Comparison of ENCODE assay signal across 15 cellular contexts in the genomic region with DNA sequence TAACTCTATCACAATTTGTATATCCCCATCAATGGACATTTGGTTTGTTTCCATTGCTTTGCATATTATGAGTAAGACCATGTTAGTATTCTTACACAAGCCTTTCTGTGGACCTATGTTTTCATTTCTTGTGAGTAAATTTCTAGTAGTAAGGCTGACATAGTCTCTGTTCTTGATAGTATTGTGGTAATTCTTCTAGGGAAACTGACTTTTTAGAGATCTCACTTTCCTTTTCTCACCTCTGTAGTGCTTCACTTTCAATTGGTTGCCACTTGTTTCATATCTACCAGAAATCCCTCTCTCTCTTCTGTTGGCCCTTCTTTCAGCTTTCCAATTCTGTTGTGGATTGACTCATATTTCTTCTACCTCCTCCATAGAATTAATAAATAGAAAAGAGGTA. TPM values are rescaled to one million over a fixed set of nuclear protein-coding genes. Genes with fewer than 3 reads are reported as not detected.
DNase-seq lines count a peak whose midpoint lies in the region; ATAC-seq and TF ChIP-seq lines count a peak whose summit lies in the region.
"Had no signal": no experiment of that assay in that cellular context is flagged by ENCODE, and none has a peak within 500 bp of the region (broad histone marks: within the 10 kb centered on the region; RNA-seq: fewer than 3 reads in every experiment).

No MANE protein-coding gene starts in this region.

- ATAC-seq in GM21390 (IDR thresholded peaks at IDR 0.05; ENCODE audit: unreplicated experiment), result peak; percentile 96
- ATAC-seq in HG03342 (IDR thresholded peaks at IDR 0.05; ENCODE audit: unreplicated experiment), result peak; percentile 79
- no peak for ATAC-seq in naive thymus-derived CD4-positive, alpha-beta T cell
- ATAC-seq in upper lobe of right lung, result no peak

- no peaks in the 10 kb centered on the region for H3K36me3 ChIP-seq in naive thymus-derived CD4-positive, alpha-beta T cell (ENCODE audit: control insufficient read depth in 2 of 3, insufficient read depth in 3 of 3, low read length in 3 of 3)
- no peaks in the 10 kb centered on the region for H3K36me3 ChIP-seq in upper lobe of right lung

- peaks cover 13% of the 10 kb centered on the region for H3K9me3 Mint-ChIP-seq in activated T-cell treated with anti-CD3 and anti-CD28 coated beads, Interleukin-2, amount 50 U/mL, for 24 hours
- peaks cover 0 to 12% (median 1%) of the 10 kb centered on the region in 11 donors for H3K9me3 Mint-ChIP-seq in naive thymus-derived CD4-positive, alpha-beta T cell
- peaks cover 4% of the 10 kb centered on the region for H3K9me3 Mint-ChIP-seq in type B pancreatic cell

- POLR2A ChIA-PET in naive thymus-derived CD4-positive, alpha-beta T cell (lab: Charles Lee), result interaction anchor here (1.0 to 2.8 kb wide), 2 partner anchors 16 to 36 kb away, joined by 3 to 7 read pairs; no protein-coding TSS in a partner anchor

- no peak for DNase-seq in activated T-cell treated with anti-CD3 and anti-CD28 coated beads, Interleukin-2, amount 50 U/mL, for 24 hours
- DNase-seq in activated T-cell treated with anti-CD3 and anti-CD28 coated beads for 4 hours, result no peak
- DNase-seq in naive thymus-derived CD4-positive, alpha-beta T cell, result no peak
- no peak for DNase-seq in type B pancreatic cell (ENCODE audit: extremely low spot score, unreplicated experiment)
- DNase-seq in NCI-H128 (lab: John Stamatoyannopoulos, UW; ENCODE audit: unreplicated experiment), result no peak
- no peak for DNase-seq in upper lobe of right lung
- DNase-seq: effector CD4-positive, alpha-beta T cell; foreskin melanocyte; GM23248; midbrain; SW 1271 had no signal

- peak overlapping the region; percentile 21 for H3K4me3 ChIP-seq in naive thymus-derived CD4-positive, alpha-beta T cell (ENCODE audit: low read length)
- H3K4me3 ChIP-seq in upper lobe of right lung, result no peak overlapping the region
- H3K4me3 ChIP-seq: GM23248 had no signal

- H3K9me3 ChIP-seq in naive thymus-derived CD4-positive, alpha-beta T cell (ENCODE audit: control insufficient read depth in 2 of 3, low read length in 3 of 3), result no peaks in the 10 kb centered on the region
- no peaks in the 10 kb centered on the region for H3K9me3 ChIP-seq in upper lobe of right lung

- peaks cover 45% of the 10 kb centered on the region for H3K4me1 Mint-ChIP-seq in activated T-cell treated with anti-CD3 and anti-CD28 coated beads, Interleukin-2, amount 50 U/mL, for 24 hours (ENCODE audit: low read depth)
- peaks cover 27 to 48% (median 44%) of the 10 kb centered on the region in 7 donors for H3K4me1 Mint-ChIP-seq in naive thymus-derived CD4-positive, alpha-beta T cell
- peaks cover 10% of the 10 kb centered on the region for H3K4me1 Mint-ChIP-seq in type B pancreatic cell (ENCODE audit: unreplicated experiment)

- peak overlapping the region; percentile 87 for H3K27ac Mint-ChIP-seq in activated T-cell treated with anti-CD3 and anti-CD28 coated beads, Interleukin-2, amount 50 U/mL, for 24 hours
- peak overlapping the region; percentile 36 to 98 (median 93) for H3K27ac Mint-ChIP-seq in naive thymus-derived CD4-positive, alpha-beta T cell
- H3K27ac Mint-ChIP-seq in type B pancreatic cell, result no peak overlapping the region
- H3K27ac Mint-ChIP-seq: progenitor cell of endocrine pancreas had no signal

- peaks cover 23 to 39% of the 10 kb centered on the region in 2 donors for H3K4me1 ChIP-seq in naive thymus-derived CD4-positive, alpha-beta T cell (ENCODE audit: control insufficient read depth in 2 of 2, insufficient read depth in 2 of 2, low read length in 2 of 2)
- no peaks in the 10 kb centered on the region for H3K4me1 ChIP-seq in upper lobe of right lung

- peaks cover 6% of the 10 kb centered on the region for H3K36me3 Mint-ChIP-seq in activated T-cell treated with anti-CD3 and anti-CD28 coated beads, Interleukin-2, amount 50 U/mL, for 24 hours (ENCODE audit: low read depth)
- H3K36me3 Mint-ChIP-seq in naive thymus-derived CD4-positive, alpha-beta T cell, result peaks cover 0 to 21% (median 0%) of the 10 kb centered on the region in 5 donors
- H3K36me3 Mint-ChIP-seq in type B pancreatic cell, result peaks cover 7% of the 10 kb centered on the region

- TF ChIP-seq CTCF in type B pancreatic cell (conservative IDR thresholded peaks at IDR 0.05) (no peak), upper lobe of right lung (IDR thresholded peaks at IDR 0.05) (no peak)

- intact Hi-C loops in naive thymus-derived CD4-positive, alpha-beta T cell (cut with micrococcal nuclease), result no loop called here
- intact Hi-C loops in upper lobe of right lung (cut with DNase I), result no loop called here

- no peak overlapping the region for H3K4me3 Mint-ChIP-seq in activated T-cell treated with anti-CD3 and anti-CD28 coated beads, Interleukin-2, amount 50 U/mL, for 24 hours
- H3K4me3 Mint-ChIP-seq in naive thymus-derived CD4-positive, alpha-beta T cell, result peak overlapping the region in 7 of 10 donors; percentile 2 to 75 (median 64)
- no peak overlapping the region for H3K4me3 Mint-ChIP-seq in type B pancreatic cell

- H3K27ac ChIP-seq in naive thymus-derived CD4-positive, alpha-beta T cell (ENCODE audit: low read depth, low read length), result peak overlapping the region; percentile 77
- H3K27ac ChIP-seq in upper lobe of right lung, result no peak overlapping the region
- H3K27ac ChIP-seq: GM23248, HL-60 had no signal

- CTCF ChIA-PET in naive thymus-derived CD4-positive, alpha-beta T cell (lab: Charles Lee), result no interaction called here

- no peaks in the 10 kb centered on the region for H3K27me3 ChIP-seq in naive thymus-derived CD4-positive, alpha-beta T cell (ENCODE audit: control insufficient read depth in 2 of 2, insufficient read depth in 2 of 2, low read length in 2 of 2)
- H3K27me3 ChIP-seq in upper lobe of right lung, result no peaks in the 10 kb centered on the region

- no peaks in the 10 kb centered on the region for H3K27me3 Mint-ChIP-seq in activated T-cell treated with anti-CD3 and anti-CD28 coated beads, Interleukin-2, amount 50 U/mL, for 24 hours
- peaks cover 0 to 15% (median 0%) of the 10 kb centered on the region in 5 donors for H3K27me3 Mint-ChIP-seq in naive thymus-derived CD4-positive, alpha-beta T cell
- H3K27me3 Mint-ChIP-seq in type B pancreatic cell, result peaks cover 24% of the 10 kb centered on the region

RNA-seq across cellular contexts. Expression of a gene that starts 8.5 kb away (rescaled TPM):
- 1 to 10 TPM; 2.3 to 3.2 (median 2.7) TPM for total RNA-seq in naive thymus-derived CD4-positive, alpha-beta T cell
- 1 to 10 TPM; 1.6 to 2.2 TPM for polyA plus RNA-seq in naive thymus-derived CD4-positive, alpha-beta T cell
- total RNA-seq in type B pancreatic cell (ENCODE audit: low replicate concordance), result 0.81 and 9.0 TPM in 2 replicates
- total RNA-seq in upper lobe of right lung, result 4.1 TPM
- total RNA-seq: GM23248 had no signal

Comparison
In these comparisons a context has a peak if more than half of its experiments do, and no peak if none do; other contexts are left out.
1. H3K4me3 Mint-ChIP-seq: peak in naive thymus-derived CD4-positive, alpha-beta T cell (7 of 10); none in activated T-cell treated with anti-CD3 and anti-CD28 coated beads, Interleukin-2, amount 50 U/mL, for 24 hours (single experiment) and type B pancreatic cell (single experiment).
2. ATAC-seq: peak in GM21390 (single experiment) and HG03342 (single experiment); none in naive thymus-derived CD4-positive, alpha-beta T cell (single experiment) and upper lobe of right lung (single experiment).